Comparison of ENCODE assay signal across 1 cellular context in genomic region chr14:68145036-68145435, GRCh38.
TF ChIP-seq lines count a peak whose summit lies in the region.

No MANE protein-coding gene starts in this region.

TF ChIP-seq in HCT116, 20 proteins besides CTCF, POLR2A, EP300 and RAD21:
- no peak for TF ChIP-seq POLR2AphosphoS5 (IDR thresholded peaks at IDR 0.05; ENCODE audit: low read depth, low read length)
- no peak for TF ChIP-seq CBX3 (IDR thresholded peaks at IDR 0.05; ENCODE audit: low read depth)
- TF ChIP-seq FOSL1 (IDR thresholded peaks at IDR 0.05; ENCODE audit: low read depth) = no peak
- no peak for TF ChIP-seq ZNF274 (IDR thresholded peaks at IDR 0.05; ENCODE audit: low read depth, low read length)
- no peak for TF ChIP-seq EZH2 (IDR thresholded peaks at IDR 0.05)
- no peak for TF ChIP-seq JUND (IDR thresholded peaks at IDR 0.05)
